8 cellular contexts compared by ENCODE assay signal in genomic region chr16:68284847-68285246, GRCh38. TPM values are rescaled to one million over a fixed set of nuclear protein-coding genes. Genes with fewer than 3 reads are reported as not detected.
DNase-seq lines count a peak whose midpoint lies in the region; ATAC-seq, FAIRE-seq and TF ChIP-seq lines count a peak whose summit lies in the region.

No MANE protein-coding gene starts in this region.

- no peak overlapping the region for H3K9ac ChIP-seq in H9 (ENCODE audit: extremely low read depth, insufficient read length, low read length)

- H2AFZ ChIP-seq in H9 (ENCODE audit: low read length) = no peak overlapping the region

- no peak overlapping the region for H4K5ac ChIP-seq in H9 (ENCODE audit: insufficient read length, low read depth, low read length)

- H3K27ac Mint-ChIP-seq in naive thymus-derived CD8-positive, alpha-beta T cell = peak overlapping the region; percentile 86 to 98 (median 91)
- H3K27ac Mint-ChIP-seq in H9 = no peak overlapping the region; a peak in 1 of 7 replicates

- peak overlapping the region; percentile 74 to 90 (median 84) for H3K4me3 Mint-ChIP-seq in naive thymus-derived CD8-positive, alpha-beta T cell
- H3K4me3 Mint-ChIP-seq in H9 = no peak overlapping the region

- H3K79me1 ChIP-seq in H9 (ENCODE audit: insufficient read depth, low read depth, low read length, poor library complexity, severe bottlenecking) = no peaks in the 10 kb centered on the region

- POLR2A ChIA-PET in naive thymus-derived CD8-positive, alpha-beta T cell (lab: Charles Lee) = interaction anchor here (0.7 to 40.3 kb wide), 7 partner anchors 9 to 442 kb away, joined by 3 to 1294 read pairs (median 5); partner anchors contain the start of genes NFATC3, PLA2G15, PRMT7 and SLC7A6

- peak; percentile 53 for ATAC-seq in HG02610 (IDR thresholded peaks at IDR 0.05; ENCODE audit: unreplicated experiment)
- peak in 1 of 2 donors; percentile 6 for ATAC-seq in naive thymus-derived CD8-positive, alpha-beta T cell

- no peaks in the 10 kb centered on the region for H3K23me2 ChIP-seq in H9 (ENCODE audit: insufficient read length, low read depth, low read length, poor library complexity, severe bottlenecking)

- no peak overlapping the region for H2BK20ac ChIP-seq in H9 (ENCODE audit: low read depth, low read length, poor library complexity, severe bottlenecking)

- H3K27me3 Mint-ChIP-seq in naive thymus-derived CD8-positive, alpha-beta T cell = no peaks in the 10 kb centered on the region
- H3K27me3 Mint-ChIP-seq in H9 (ENCODE audit: low read depth) = no peaks in the 10 kb centered on the region

- WGBS in H9 (ENCODE audit: extremely low coverage, insufficient read length, low lambda C conversion rate) = no CpG with 5 or more reads among the region's 5 CpGs

- no peak for TF ChIP-seq CTCF in H9 (conservative IDR thresholded peaks at IDR 0.05)

- H3K18ac ChIP-seq in H9 (ENCODE audit: insufficient read length, low read depth, low read length) = no peak overlapping the region

- H3K27ac ChIP-seq in H9 (ENCODE audit: insufficient read length, low read depth, low read length) = no peak overlapping the region

- no peak overlapping the region for H3K56ac ChIP-seq in H9 (ENCODE audit: insufficient read length, low read depth, low read length)

- H3K36me3 Mint-ChIP-seq in naive thymus-derived CD8-positive, alpha-beta T cell = peaks cover 0 to 55% (median 14%) of the 10 kb centered on the region in 3 donors
- peaks cover 7 to 32% (median 14%) of the 10 kb centered on the region in 3 experiments; a peak in 4 of 7 replicates for H3K36me3 Mint-ChIP-seq in H9 (ENCODE audit: insufficient read depth in 1 of 3, low read depth in 3 of 3)

- no peak overlapping the region for H4K8ac ChIP-seq in H9 (replicated peaks; ENCODE audit: insufficient read length, low read depth, low read length)

- H3K23ac ChIP-seq in H9 (ENCODE audit: insufficient read length, low read depth, low read length) = no peak overlapping the region

- H3K27me3 ChIP-seq in H9 (ENCODE audit: insufficient read depth, low read length) = no peaks in the 10 kb centered on the region

- H2BK12ac ChIP-seq in H9 (ENCODE audit: insufficient read length, low read depth, low read length) = no peak overlapping the region

- no peaks in the 10 kb centered on the region for H3K4me1 ChIP-seq in H9 (ENCODE audit: insufficient read depth, low read length)

- no peak for DNase-seq in GM18507 (ENCODE audit: extremely low spot score, insufficient read length, low read depth)
- peak; percentile 56 for DNase-seq in OCI-M1 (lab: John Stamatoyannopoulos, UW)
- DNase-seq in naive thymus-derived CD8-positive, alpha-beta T cell = peak in 2 of 10 donors; percentile 31 to 61
- DNase-seq in KG1 (lab: John Stamatoyannopoulos, UW) = no peak
- no peak for DNase-seq in amniotic stem cell (lab: John Stamatoyannopoulos, UW)
- DNase-seq in NCI-H2227 treated with DMSO at 0.1 percent for 48 hours (lab: John Stamatoyannopoulos, UW) = no peak
- DNase-seq in H9 = no peak

- no peak overlapping the region for H2BK120ac ChIP-seq in H9 (ENCODE audit: low read depth, low read length, poor library complexity, severe bottlenecking)

- no peak overlapping the region for H2BK5ac ChIP-seq in H9 (ENCODE audit: insufficient read length, low read length)

- no peak overlapping the region for H2AK5ac ChIP-seq in H9 (ENCODE audit: insufficient read length, low read length)

- peak; percentile 91 for FAIRE-seq in GM18507 (lab: Jason Lieb, UNC)

- H3K14ac ChIP-seq in H9 (ENCODE audit: insufficient read depth, low read length) = no peak overlapping the region

- peaks cover 2% of the 10 kb centered on the region for H4K20me1 ChIP-seq in H9 (ENCODE audit: control insufficient read depth, insufficient read depth, insufficient read length)

- H4K91ac ChIP-seq in H9 (ENCODE audit: insufficient read length, low read depth, low read length) = no peak overlapping the region

- H2BK15ac ChIP-seq in H9 (ENCODE audit: low read depth, low read length) = no peak overlapping the region

- H3K79me2 ChIP-seq in H9 (ENCODE audit: insufficient read depth, low read length) = no peaks in the 10 kb centered on the region

- no peak overlapping the region for H3K4ac ChIP-seq in H9 (ENCODE audit: low read depth, low read length)

- no peak overlapping the region for H3T11ph ChIP-seq in H9 (ENCODE audit: low read length)

- H3K9me3 ChIP-seq in H9 (ENCODE audit: control insufficient read depth, low read depth, low read length) = no peaks in the 10 kb centered on the region

- no peaks in the 10 kb centered on the region for H3K9me3 Mint-ChIP-seq in naive thymus-derived CD8-positive, alpha-beta T cell
- no peaks in the 10 kb centered on the region for H3K9me3 Mint-ChIP-seq in H9

- H3K4me2 ChIP-seq in H9 (ENCODE audit: insufficient read depth, insufficient read length, low read length) = no peak overlapping the region

- H3K4me1 Mint-ChIP-seq in naive thymus-derived CD8-positive, alpha-beta T cell = peaks cover 58 to 96% (median 90%) of the 10 kb centered on the region in 4 donors
- H3K4me1 Mint-ChIP-seq in H9 = peaks cover 0 to 4% of the 10 kb centered on the region in 2 experiments; a peak in 2 of 4 replicates

RNA-seq across cellular contexts. Expression of gene SLC7A6, which starts 20.5 kb away (rescaled TPM):
- 100 to 1,000 TPM; 211 to 228 TPM for total RNA-seq in naive thymus-derived CD8-positive, alpha-beta T cell
- 10 to 100 TPM; 14.3 to 20.2 (median 19.2) TPM for polyA plus RNA-seq in naive thymus-derived CD8-positive, alpha-beta T cell
- total RNA-seq in H9 (2021) = 20.1 and 21.1 TPM in 2 replicates

RNA-seq across cellular contexts. Expression of gene SLC7A6OS, which starts 25.9 kb away (rescaled TPM):
- total RNA-seq in naive thymus-derived CD8-positive, alpha-beta T cell = 10 to 100 TPM; 46.0 to 52.0 TPM
- 10 to 100 TPM; 18.8 to 27.5 (median 23.3) TPM for polyA plus RNA-seq in naive thymus-derived CD8-positive, alpha-beta T cell
- total RNA-seq in H9 (2021) = 21.1 and 24.5 TPM in 2 replicates

RNA-seq across cellular contexts. Expression of gene PRMT7, which starts 26.0 kb away (rescaled TPM):
- total RNA-seq in naive thymus-derived CD8-positive, alpha-beta T cell = 100 to 1,000 TPM; 110 to 112 TPM
- polyA plus RNA-seq in naive thymus-derived CD8-positive, alpha-beta T cell = 10 to 100 TPM; 35.7 to 49.9 (median 43.2) TPM
- 56.6 and 57.8 TPM in 2 replicates for total RNA-seq in H9 (2021)

RNA-seq across cellular contexts. Expression of gene PLA2G15, which starts 39.7 kb away (rescaled TPM):
- 1 to 10 TPM; 6.3 to 8.0 TPM for total RNA-seq in naive thymus-derived CD8-positive, alpha-beta T cell
- 1 to 10 TPM; 2.4 to 9.6 (median 4.6) TPM for polyA plus RNA-seq in naive thymus-derived CD8-positive, alpha-beta T cell
- 11.0 TPM in 2 replicates for total RNA-seq in H9 (2021)

RNA-seq across cellular contexts. Expression of gene ESRP2, which starts 48.9 kb away (rescaled TPM):
- total RNA-seq in naive thymus-derived CD8-positive, alpha-beta T cell = under 1 TPM; 0.22 to 0.36 TPM
- under 1 TPM in 1 of 3 donors, not detected in 2; 0.64 TPM for polyA plus RNA-seq in naive thymus-derived CD8-positive, alpha-beta T cell
- total RNA-seq in H9 (2021) = 59.3 and 59.5 TPM in 2 replicates

Comparison
In these comparisons a context has a peak if more than half of its experiments do, and no peak if none do; other contexts are left out.
1. H3K27ac Mint-ChIP-seq: peak in naive thymus-derived CD8-positive, alpha-beta T cell (10 of 10); none in H9 (0 of 3).
2. H3K4me3 Mint-ChIP-seq: peak in naive thymus-derived CD8-positive, alpha-beta T cell (10 of 10); none in H9 (0 of 2).